ENCODE assay signal across 21 cellular contexts in genomic region chr18:42041793-42042192, GRCh38.
A peak's percentile ranks its signal among the peaks of the same experiment; 100 is the strongest.
DNase-seq lines count a peak whose midpoint lies in the region; ATAC-seq and TF ChIP-seq lines count a peak whose summit lies in the region.
"Had no signal": no experiment of that assay in that cellular context is flagged by ENCODE, and none has a peak within 500 bp of the region (broad histone marks: within the 10 kb centered on the region; RNA-seq: fewer than 3 reads in every experiment).

No MANE protein-coding gene starts in this region.

- no peak overlapping the region for H2BK15ac ChIP-seq in mesenchymal stem cell (ENCODE audit: low read depth, poor library complexity, severe bottlenecking)

- H3K27ac ChIP-seq in liver (ENCODE audit: low read depth in 1 of 2, low read length in 2 of 2): no peak overlapping the region
- no peak overlapping the region for H3K27ac ChIP-seq in right lobe of liver
- H3K27ac ChIP-seq in mesenchymal stem cell (ENCODE audit: low read length, poor library complexity, severe bottlenecking): no peak overlapping the region
- H3K27ac ChIP-seq: BLaER1 had no signal

- peak overlapping the region; percentile 5 for H3K27ac Mint-ChIP-seq in progenitor cell of endocrine pancreas
- H3K27ac Mint-ChIP-seq: CD4-positive, CD25-positive, alpha-beta regulatory T cell had no signal

- no peak overlapping the region for H2BK12ac ChIP-seq in mesenchymal stem cell (ENCODE audit: low read length in 2 of 2)

- H3K27me3 ChIP-seq in liver (ENCODE audit: control insufficient read depth in 4 of 4, insufficient read depth in 4 of 4, low read length in 3 of 4): no peaks in the 10 kb centered on the region
- H3K27me3 ChIP-seq in right lobe of liver: no peaks in the 10 kb centered on the region
- no peaks in the 10 kb centered on the region for H3K27me3 ChIP-seq in mesenchymal stem cell (ENCODE audit: control insufficient read depth in 1 of 2, insufficient read depth in 1 of 2, low read length in 2 of 2)
- H3K27me3 ChIP-seq: BE2C, BLaER1 had no signal

- H3K9ac ChIP-seq in liver (ENCODE audit: low read depth in 1 of 2, low read length in 2 of 2): no peak overlapping the region
- no peak overlapping the region for H3K9ac ChIP-seq in mesenchymal stem cell (ENCODE audit: low read length)
- H3K9ac ChIP-seq: BLaER1 had no signal

- TF ChIP-seq RAD21 in liver (IDR thresholded peaks at IDR 0.05): no peak

- H3K9me3 ChIP-seq in liver (ENCODE audit: control insufficient read depth in 4 of 4, low read length in 3 of 4): no peaks in the 10 kb centered on the region
- H3K9me3 ChIP-seq in right lobe of liver: no peaks in the 10 kb centered on the region
- H3K9me3 ChIP-seq in mesenchymal stem cell (ENCODE audit: control insufficient read depth, low read length): no peaks in the 10 kb centered on the region
- H3K9me3 ChIP-seq: BE2C, BLaER1 had no signal

- peak overlapping the region; percentile 51 for H2BK5ac ChIP-seq in mesenchymal stem cell (ENCODE audit: low read depth, low read length, poor library complexity, severe bottlenecking)

- no peaks in the 10 kb centered on the region for H3K27me3 Mint-ChIP-seq in progenitor cell of endocrine pancreas
- H3K27me3 Mint-ChIP-seq: CD4-positive, alpha-beta memory T cell; CD4-positive, CD25-positive, alpha-beta regulatory T cell had no signal

- H4K8ac ChIP-seq in mesenchymal stem cell (ENCODE audit: low read length): no peak overlapping the region

- H3K9me3 Mint-ChIP-seq in progenitor cell of endocrine pancreas (ENCODE audit: low read depth): no peaks in the 10 kb centered on the region
- H3K9me3 Mint-ChIP-seq: CD14-positive monocyte; CD4-positive, alpha-beta memory T cell; CD4-positive, CD25-positive, alpha-beta regulatory T cell; CD8-positive, alpha-beta memory T cell had no signal

- H3K4me2 ChIP-seq in mesenchymal stem cell (ENCODE audit: low read length, poor library complexity, severe bottlenecking): no peak overlapping the region
- H3K4me2 ChIP-seq: BLaER1 had no signal

- H3K23ac ChIP-seq in mesenchymal stem cell (ENCODE audit: low read length in 2 of 2): no peak overlapping the region

- peaks cover 5 to 37% (median 28%) of the 10 kb centered on the region in 4 donors for H3K36me3 ChIP-seq in liver (ENCODE audit: control insufficient read depth in 4 of 4, insufficient read depth in 3 of 4, low read depth in 1 of 4, low read length in 3 of 4)
- peaks cover 0 to 30% (median under 1%) of the 10 kb centered on the region in 4 donors for H3K36me3 ChIP-seq in right lobe of liver
- H3K36me3 ChIP-seq in mesenchymal stem cell (ENCODE audit: control insufficient read depth in 1 of 2, insufficient read depth in 2 of 2, low read depth in 1 of 2, low read length in 2 of 2): peaks cover 6 to 79% of the 10 kb centered on the region in 2 experiments
- H3K36me3 ChIP-seq: BE2C had no signal

- intact Hi-C loops in right lobe of liver (cut with DNase I): no loop called here

- H2BK120ac ChIP-seq in mesenchymal stem cell (ENCODE audit: low read depth, low read length): no peak overlapping the region

- H3K4ac ChIP-seq in mesenchymal stem cell (ENCODE audit: low read depth in 1 of 2, low read length in 2 of 2): no peak overlapping the region

- no peak overlapping the region for H3K4me3 Mint-ChIP-seq in progenitor cell of endocrine pancreas (ENCODE audit: low read depth)
- H3K4me3 Mint-ChIP-seq: CD14-positive monocyte; CD4-positive, alpha-beta memory T cell; CD4-positive, CD25-positive, alpha-beta regulatory T cell; CD8-positive, alpha-beta memory T cell had no signal

- H2AFZ ChIP-seq in mesenchymal stem cell (ENCODE audit: low read depth, low read length): no peak overlapping the region

- WGBS in liver: 32% methylated on average over 1 of the region's 1 CpG
- 14% methylated on average over 1 of the region's 1 CpG for WGBS in right lobe of liver (ENCODE audit: insufficient coverage, low coverage, low lambda C conversion rate, missing lambda C conversion rate)
- WGBS in mesenchymal stem cell: no CpG with 5 or more reads among the region's 1 CpG

- peaks cover 4% of the 10 kb centered on the region for H3K79me1 ChIP-seq in mesenchymal stem cell (replicated peaks; ENCODE audit: low read length, poor library complexity, severe bottlenecking)

- H3K14ac ChIP-seq in mesenchymal stem cell (ENCODE audit: low read length in 2 of 2): no peak overlapping the region

- TF ChIP-seq POLR2A in right lobe of liver (IDR thresholded peaks at IDR 0.05): no peak

- no peak for TF ChIP-seq CTCF in liver (IDR thresholded peaks at IDR 0.05; ENCODE audit: low read depth, low read length, missing input control)
- TF ChIP-seq CTCF in right lobe of liver (IDR thresholded peaks at IDR 0.05): no peak
- no peak for TF ChIP-seq CTCF in progenitor cell of endocrine pancreas (IDR thresholded peaks at IDR 0.05; ENCODE audit: unreplicated experiment)

- H3K4me1 Mint-ChIP-seq in progenitor cell of endocrine pancreas (ENCODE audit: low read depth): peaks cover 7% of the 10 kb centered on the region
- H3K4me1 Mint-ChIP-seq: CD14-positive monocyte had no signal

- peaks cover 24% of the 10 kb centered on the region for H3K36me3 Mint-ChIP-seq in progenitor cell of endocrine pancreas (ENCODE audit: insufficient read depth)

- DNase-seq in right lobe of liver (no peak), mesenchymal stem cell (no peak), progenitor cell of endocrine pancreas (ENCODE audit: low spot score, unreplicated experiment) (no peak), D341Med (ENCODE audit: low spot score) (no peak)
- no peak for DNase-seq in activated CD4-positive, alpha-beta T cell treated with anti-CD3 and anti-CD28 coated beads for 1 hour
- DNase-seq: 8988T; ACHN; BE2C; C1 segment of cervical spinal cord; CD4-positive, alpha-beta memory T cell; CD4-positive, CD25-positive, alpha-beta regulatory T cell; CD8-positive, alpha-beta memory T cell; COR-L47; DND-41; EL; GDM1 had no signal

- no peak overlapping the region for H4K91ac ChIP-seq in mesenchymal stem cell (ENCODE audit: low read length)

- H3K4me1 ChIP-seq in liver (ENCODE audit: control insufficient read depth in 4 of 4, insufficient read depth in 4 of 4, low read length in 3 of 4) (no peaks in the 10 kb centered on the region), right lobe of liver (no peaks in the 10 kb centered on the region), mesenchymal stem cell (ENCODE audit: control insufficient read depth, insufficient read depth, low read depth, low read length) (peaks cover 6% of the 10 kb centered on the region)
- H3K4me1 ChIP-seq: BE2C, BLaER1 had no signal

- peak overlapping the region; percentile 66 for H2AK5ac ChIP-seq in mesenchymal stem cell (ENCODE audit: low read length, severe bottlenecking)

- no peak overlapping the region for H3K18ac ChIP-seq in mesenchymal stem cell (ENCODE audit: low read depth in 1 of 2, low read length in 2 of 2)

- no peak overlapping the region for H3K4me3 ChIP-seq in liver (ENCODE audit: low read depth in 1 of 3, low read length in 3 of 3)
- H3K4me3 ChIP-seq in right lobe of liver: no peak overlapping the region
- H3K4me3 ChIP-seq in mesenchymal stem cell (ENCODE audit: insufficient read depth in 1 of 2, low read depth in 1 of 2, low read length in 2 of 2): no peak overlapping the region
- H3K4me3 ChIP-seq: BLaER1, GM12878 had no signal

- no peak for ATAC-seq in right lobe of liver
- no peak for ATAC-seq in GM19023 (IDR thresholded peaks at IDR 0.05; ENCODE audit: unreplicated experiment)
- ATAC-seq: GM12878 had no signal

TF ChIP-seq in liver, 16 proteins besides CTCF, POLR2A, EP300 and RAD21:
- TF ChIP-seq JUND (IDR thresholded peaks at IDR 0.05) (no peak), HNF4G (IDR thresholded peaks at IDR 0.05) (no peak), MAX (IDR thresholded peaks at IDR 0.05) (no peak), FOXA1 (IDR thresholded peaks at IDR 0.05) (no peak), ZBTB33 (IDR thresholded peaks at IDR 0.05) (no peak), NR2F2 (IDR thresholded peaks at IDR 0.05) (peak; percentile 36)
TF ChIP-seq in liver: peak in this region for 1.
